In genomic region chr5:163506726-163507125, GRCh38 we compare ENCODE assay signal across 7 cellular contexts. TPM values are rescaled to one million over a fixed set of nuclear protein-coding genes. Genes with fewer than 3 reads are reported as not detected.
DNase-seq lines count a peak whose midpoint lies in the region; ATAC-seq and TF ChIP-seq lines count a peak whose summit lies in the region.

No MANE protein-coding gene starts in this region.

- no peak overlapping the region for H2AFZ ChIP-seq in neural cell (ENCODE audit: low read depth, low read length)

- H3K79me2 ChIP-seq in neural cell (replicated peaks; ENCODE audit: insufficient read depth, low read length): peaks cover 56% of the 10 kb centered on the region

- H3F3A ChIP-seq in neural cell (ENCODE audit: insufficient read depth, low read length, poor library complexity, severe bottlenecking): no peaks in the 10 kb centered on the region

- H3K27ac ChIP-seq in neural cell (ENCODE audit: low read length): no peak overlapping the region

- H4K20me1 ChIP-seq in neural cell (ENCODE audit: insufficient read depth): no peaks in the 10 kb centered on the region

- peak overlapping the region; percentile 67 for H3K4me3 ChIP-seq in neural cell (ENCODE audit: low read length)

- peak overlapping the region; percentile 81 for H3K4me2 ChIP-seq in neural cell (ENCODE audit: low read length)

- no peaks in the 10 kb centered on the region for H3K9me3 ChIP-seq in neural cell (ENCODE audit: low read length)

- no peaks in the 10 kb centered on the region for H3K9me2 ChIP-seq in neural cell (ENCODE audit: insufficient read depth, low read length)

- peak overlapping the region; percentile 76 for H3K9ac ChIP-seq in neural cell (ENCODE audit: low read length)

- H3K36me3 ChIP-seq in neural cell (ENCODE audit: insufficient read depth, low read length): peaks cover under 1% of the 10 kb centered on the region

- H3K27me3 ChIP-seq in neural cell (ENCODE audit: insufficient read depth, low read depth, low read length): no peaks in the 10 kb centered on the region

- no peak for TF ChIP-seq CTCF in GM13977 (IDR thresholded peaks at IDR 0.05; ENCODE audit: extremely low read depth, insufficient read depth, missing control alignments)
- no peak for TF ChIP-seq CTCF in neural cell (IDR thresholded peaks at IDR 0.05; ENCODE audit: poor library complexity, severe bottlenecking)

- in situ Hi-C loops in GM13977 (cut with MboI; ENCODE audit: low pct_unique_long_range_greater_than_20kb, low sequenced_read_pairs, unreplicated experiment): no loop called here

- DNase-seq in GM13977 (ENCODE audit: low spot score): peak; percentile 32
- DNase-seq in OCI-M1 (lab: John Stamatoyannopoulos, UW): peak; percentile 38
- DNase-seq in effector CD4-positive, alpha-beta T cell: peak; percentile 14
- DNase-seq in NCI-H2029 (lab: John Stamatoyannopoulos, UW): no peak

- no peak for ATAC-seq in GM21737 (IDR thresholded peaks at IDR 0.05; ENCODE audit: unreplicated experiment)
- no peak for ATAC-seq in HG03159 (IDR thresholded peaks at IDR 0.05; ENCODE audit: unreplicated experiment)

- no peak for TF ChIP-seq RAD21 in neural cell (conservative IDR thresholded peaks at IDR 0.05)

- TF ChIP-seq EP300 in neural cell (conservative IDR thresholded peaks at IDR 0.05; ENCODE audit: poor library complexity, severe bottlenecking): no peak

TF ChIP-seq in neural cell, 6 proteins besides CTCF, POLR2A, EP300 and RAD21:
- TF ChIP-seq MXI1 (conservative IDR thresholded peaks at IDR 0.05; ENCODE audit: poor library complexity, severe bottlenecking) (no peak), POLR2AphosphoS5 (IDR thresholded peaks at IDR 0.05) (no peak), EZH2 (IDR thresholded peaks at IDR 0.05; ENCODE audit: borderline replicate concordance, insufficient read depth, low read length, poor library complexity, severe bottlenecking) (no peak), TAF1 (IDR thresholded peaks at IDR 0.05; ENCODE audit: low read depth) (no peak)
- TF ChIP-seq, protein P1, sequence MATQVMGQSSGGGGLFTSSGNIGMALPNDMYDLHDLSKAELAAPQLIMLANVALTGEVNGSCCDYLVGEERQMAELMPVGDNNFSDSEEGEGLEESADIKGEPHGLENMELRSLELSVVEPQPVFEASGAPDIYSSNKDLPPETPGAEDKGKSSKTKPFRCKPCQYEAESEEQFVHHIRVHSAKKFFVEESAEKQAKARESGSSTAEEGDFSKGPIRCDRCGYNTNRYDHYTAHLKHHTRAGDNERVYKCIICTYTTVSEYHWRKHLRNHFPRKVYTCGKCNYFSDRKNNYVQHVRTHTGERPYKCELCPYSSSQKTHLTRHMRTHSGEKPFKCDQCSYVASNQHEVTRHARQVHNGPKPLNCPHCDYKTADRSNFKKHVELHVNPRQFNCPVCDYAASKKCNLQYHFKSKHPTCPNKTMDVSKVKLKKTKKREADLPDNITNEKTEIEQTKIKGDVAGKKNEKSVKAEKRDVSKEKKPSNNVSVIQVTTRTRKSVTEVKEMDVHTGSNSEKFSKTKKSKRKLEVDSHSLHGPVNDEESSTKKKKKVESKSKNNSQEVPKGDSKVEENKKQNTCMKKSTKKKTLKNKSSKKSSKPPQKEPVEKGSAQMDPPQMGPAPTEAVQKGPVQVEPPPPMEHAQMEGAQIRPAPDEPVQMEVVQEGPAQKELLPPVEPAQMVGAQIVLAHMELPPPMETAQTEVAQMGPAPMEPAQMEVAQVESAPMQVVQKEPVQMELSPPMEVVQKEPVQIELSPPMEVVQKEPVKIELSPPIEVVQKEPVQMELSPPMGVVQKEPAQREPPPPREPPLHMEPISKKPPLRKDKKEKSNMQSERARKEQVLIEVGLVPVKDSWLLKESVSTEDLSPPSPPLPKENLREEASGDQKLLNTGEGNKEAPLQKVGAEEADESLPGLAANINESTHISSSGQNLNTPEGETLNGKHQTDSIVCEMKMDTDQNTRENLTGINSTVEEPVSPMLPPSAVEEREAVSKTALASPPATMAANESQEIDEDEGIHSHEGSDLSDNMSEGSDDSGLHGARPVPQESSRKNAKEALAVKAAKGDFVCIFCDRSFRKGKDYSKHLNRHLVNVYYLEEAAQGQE (IDR thresholded peaks at IDR 0.05; ENCODE audit: borderline replicate concordance): no peak

RNA-seq across cellular contexts. Expression of gene MAT2B, which starts 1.3 kb away (rescaled TPM):
- 28.5 and 31.8 TPM in 2 replicates for polyA plus RNA-seq in neural cell
- 30.4 and 40.1 TPM in 2 replicates for polyA minus RNA-seq in neural cell

RNA-seq across cellular contexts. Expression of gene HMMR, which starts 46.3 kb away (rescaled TPM):
- 2.6 and 3.5 TPM in 2 replicates for polyA plus RNA-seq in neural cell
- 1.7 and 2.8 TPM in 2 replicates for polyA minus RNA-seq in neural cell

RNA-seq across cellular contexts. Expression of gene NUDCD2, which starts 46.8 kb away (rescaled TPM):
- polyA plus RNA-seq in neural cell: 17.7 and 28.2 TPM in 2 replicates
- 16.6 and 21.8 TPM in 2 replicates for polyA minus RNA-seq in neural cell
